9 cellular contexts compared by ENCODE assay signal in genomic region chr3:184230081-184230602, GRCh38. TPM values are rescaled to one million over a fixed set of nuclear protein-coding genes. Genes with fewer than 3 reads are reported as not detected.
DNase-seq lines count a peak whose midpoint lies in the region; ATAC-seq and TF ChIP-seq lines count a peak whose summit lies in the region.
"Had no signal": no experiment of that assay in that cellular context is flagged by ENCODE, and none has a peak within 500 bp of the region (broad histone marks: within the 10 kb centered on the region; RNA-seq: fewer than 3 reads in every experiment).

No MANE protein-coding gene starts in this region.

- TF ChIP-seq CTCF in astrocyte of the cerebellum (IDR thresholded peaks at IDR 0.05; ENCODE audit: low read depth, low read length, missing control alignments) = no peak
- no peak for TF ChIP-seq CTCF in mucosa of descending colon (IDR thresholded peaks at IDR 0.05)

- no peaks in the 10 kb centered on the region for H3K9me3 ChIP-seq in BLaER1 treated with 17β-estradiol and CSF1 and Interleukin-3, amounts not matched to agents 10 nM and 100 nM (replicated peaks in 1 of 11)
- H3K9me3 ChIP-seq in HUES48 (ENCODE audit: control insufficient read depth, insufficient read depth, low read length) (no peaks in the 10 kb centered on the region), mucosa of descending colon (no peaks in the 10 kb centered on the region)

- intact Hi-C loops in mucosa of descending colon (cut with DNase I, micrococcal nuclease) = no loop called here

- H3K36me3 ChIP-seq in BLaER1 treated with 17β-estradiol and CSF1 and Interleukin-3, amounts not matched to agents 10 nM and 100 nM = no peaks in the 10 kb centered on the region
- H3K36me3 ChIP-seq in HUES48 (ENCODE audit: control insufficient read depth, insufficient read depth, low read length) = no peaks in the 10 kb centered on the region
- H3K36me3 ChIP-seq in mucosa of descending colon (ENCODE audit: low read depth) = no peaks in the 10 kb centered on the region

- in situ Hi-C loops in astrocyte of the cerebellum (cut with HindIII; ENCODE audit: low sequenced_read_pairs) = loop anchor here (25.0 kb wide), 1 partner anchor 343 kb away; the partner anchor contains the start of gene PARL

- ATAC-seq in mucosa of descending colon (peak; percentile 30), HG02840 (IDR thresholded peaks at IDR 0.05; ENCODE audit: low FRiP score, unreplicated experiment) (no peak)

- peaks cover 24 to 65% (median 48%) of the 10 kb centered on the region in 10 experiments for H3K4me1 ChIP-seq in BLaER1 treated with 17β-estradiol and CSF1 and Interleukin-3, amounts not matched to agents 10 nM and 100 nM
- H3K4me1 ChIP-seq in HUES48 (ENCODE audit: control insufficient read depth, insufficient read depth, low read length) = no peaks in the 10 kb centered on the region; the same call in 1 of the 2 replicates
- peaks cover 24% of the 10 kb centered on the region for H3K4me1 ChIP-seq in mucosa of descending colon (ENCODE audit: low read depth)

- H3K27ac ChIP-seq in BLaER1 treated with 17β-estradiol and CSF1 and Interleukin-3, amounts not matched to agents 10 nM and 100 nM = peak overlapping the region in 1 of 11 experiments; percentile 61; a peak in 1 of 22 replicates
- no peak overlapping the region for H3K27ac ChIP-seq in HUES48 (ENCODE audit: low read depth, low read length)

- peaks cover 0 to 62% (median 26%) of the 10 kb centered on the region in 11 experiments; a peak in 19 of 22 replicates for H4K20me1 ChIP-seq in BLaER1 treated with 17β-estradiol and CSF1 and Interleukin-3, amounts not matched to agents 10 nM and 100 nM

- peak overlapping the region; percentile 58 to 75 (median 68) for H3K4me3 ChIP-seq in BLaER1 treated with 17β-estradiol and CSF1 and Interleukin-3, amounts not matched to agents 10 nM and 100 nM
- H3K4me3 ChIP-seq in HUES48 (ENCODE audit: low read depth, low read length) = peak overlapping the region; percentile 68
- H3K4me3 ChIP-seq in astrocyte of the cerebellum (ENCODE audit: low read depth, low read length) = peak overlapping the region; percentile 33
- H3K4me3 ChIP-seq in mucosa of descending colon = no peak overlapping the region

- H3K9ac ChIP-seq in BLaER1 treated with 17β-estradiol and CSF1 and Interleukin-3, amounts not matched to agents 10 nM and 100 nM = peak overlapping the region; percentile 10 to 74 (median 44); a peak in 15 of 22 replicates
- no peak overlapping the region for H3K9ac ChIP-seq in HUES48 (ENCODE audit: low read depth, low read length)

- peak overlapping the region; percentile 97 to 100 (median 100) for H3K4me2 ChIP-seq in BLaER1 treated with 17β-estradiol and CSF1 and Interleukin-3, amounts not matched to agents 10 nM and 100 nM

- DNase-seq in astrocyte of the cerebellum (ENCODE audit: low read depth) (no peak), mucosa of descending colon (no peak), NCI-H2029 treated with DMSO at 0.1 percent for 48 hours (lab: John Stamatoyannopoulos, UW) (no peak), A172 (ENCODE audit: low spot score) (no peak), SIG-M5 (lab: John Stamatoyannopoulos, UW) (no peak)

- peaks cover 47 to 56% (median 53%) of the 10 kb centered on the region in 11 experiments for H3K27me3 ChIP-seq in BLaER1 treated with 17β-estradiol and CSF1 and Interleukin-3, amounts not matched to agents 10 nM and 100 nM
- peaks cover 64% of the 10 kb centered on the region for H3K27me3 ChIP-seq in HUES48 (ENCODE audit: control insufficient read depth, insufficient read depth, low read length)

RNA-seq across cellular contexts. Expression of gene VWA5B2, which starts 0.8 kb away (rescaled TPM):
- total RNA-seq in mucosa of descending colon = 1 to 10 TPM in 2 of 3 donors, under 1 TPM in 1; 0.60 to 2.9 (median 2.6) TPM
- 0.36 and 0.72 TPM in 2 replicates for total RNA-seq in A172 (2014; rRNA removed; shearing (Covaris generic))
- total RNA-seq: bronchial epithelial cell had no signal

RNA-seq across cellular contexts. Expression of gene ALG3, which starts 18.6 kb away (rescaled TPM):
- total RNA-seq in mucosa of descending colon = 10 to 100 TPM; 30.8 to 39.9 (median 34.5) TPM
- total RNA-seq in A172 (2014; rRNA removed; shearing (Covaris generic)) = 57.5 and 68.3 TPM in 2 replicates

RNA-seq across cellular contexts. Expression of gene EEF1AKMT4, which starts 19.3 kb away (rescaled TPM):
- total RNA-seq in mucosa of descending colon = 1 to 10 TPM; 2.8 to 5.0 (median 3.2) TPM
- 7.8 and 8.2 TPM in 2 replicates for total RNA-seq in A172 (2014; rRNA removed; shearing (Covaris generic))

RNA-seq across cellular contexts. Expression of gene CAMK2N2, which starts 31.2 kb away (rescaled TPM):
- total RNA-seq in mucosa of descending colon = under 1 TPM in 1 of 3 donors, not detected in 2; 0.95 TPM
- total RNA-seq in A172 (2014; rRNA removed; shearing (Covaris generic)) = 1.6 and 1.8 TPM in 2 replicates
- total RNA-seq: bronchial epithelial cell had no signal

RNA-seq across cellular contexts. Expression of gene ABCF3, which starts 44.1 kb away (rescaled TPM):
- 10 to 100 TPM; 60.7 to 79.7 (median 72.3) TPM for total RNA-seq in mucosa of descending colon
- 32.3 and 46.9 TPM in 2 replicates for total RNA-seq in A172 (2014; rRNA removed; shearing (Covaris generic))
